Comparison of ENCODE assay signal across 9 cellular contexts in the genomic region with DNA sequence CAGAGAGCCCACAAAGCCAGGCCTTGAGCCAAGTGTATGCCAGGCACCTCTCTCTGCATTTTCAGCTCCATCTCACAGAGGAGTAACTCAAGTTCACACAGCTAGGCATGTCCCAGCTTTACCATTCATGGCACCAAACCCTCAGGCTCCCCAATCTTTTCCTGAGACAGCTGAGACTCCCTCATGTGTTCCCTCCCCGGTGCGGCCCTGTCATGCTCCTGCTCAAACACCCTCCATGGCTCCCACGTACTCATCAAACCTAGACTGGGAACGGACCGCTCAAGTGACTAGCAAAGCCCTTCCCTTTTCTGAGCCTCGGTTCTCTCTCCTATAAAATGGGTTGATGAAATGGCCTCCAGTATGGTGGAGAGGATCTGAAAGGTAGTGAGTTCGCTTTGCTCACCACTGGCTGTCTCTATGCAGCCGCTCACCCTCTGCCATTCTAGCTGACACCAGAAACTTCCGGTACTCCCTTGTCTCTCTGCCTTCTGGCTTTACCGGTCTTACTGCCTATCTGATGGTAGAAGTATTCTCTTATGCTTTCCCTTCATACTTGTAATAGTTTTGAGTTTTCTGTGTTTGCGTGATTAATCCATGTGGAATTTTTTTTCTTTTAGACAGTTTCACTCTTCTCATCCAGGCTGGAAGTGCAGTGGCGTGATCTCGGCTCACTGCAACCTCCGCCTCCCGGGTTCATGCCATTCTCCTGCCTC. TPM values are rescaled to one million over a fixed set of nuclear protein-coding genes. Genes with fewer than 3 reads are reported as not detected.
DNase-seq lines count a peak whose midpoint lies in the region; ATAC-seq lines count a peak whose summit lies in the region.
"Had no signal": no experiment of that assay in that cellular context is flagged by ENCODE, and none has a peak within 500 bp of the region (broad histone marks: within the 10 kb centered on the region; RNA-seq: fewer than 3 reads in every experiment).

No MANE protein-coding gene starts in this region.

- H3K36me3 Mint-ChIP-seq in activated T-helper 1 cell treated with anti-CD3 and anti-CD28 coated beads, Interleukin-12 subunit alpha, Interleukin-12 subunit beta, Interleukin-2, Interleukin-4 antibody, amounts not matched to agents 30 ng/mL and 10 ng/mL and 1 ng/mL, durations not matched to agents 14 hours and 24 hours and 36 hours (ENCODE audit: low read depth), result peaks cover 10% of the 10 kb centered on the region
- H3K36me3 Mint-ChIP-seq in stimulated activated naive B cell treated with anti-CD40 and anti-IgM and Interleukin-4, amounts not matched to agents 10 μg/mL and 1 μg/mL and 100 μg/mL, for 72 hours, result peaks cover 45 to 49% of the 10 kb centered on the region in 2 donors

- H3K27me3 Mint-ChIP-seq in activated T-helper 1 cell treated with anti-CD3 and anti-CD28 coated beads, Interleukin-12 subunit alpha, Interleukin-12 subunit beta, Interleukin-2, Interleukin-4 antibody, amounts not matched to agents 30 ng/mL and 10 ng/mL and 1 ng/mL, durations not matched to agents 14 hours and 24 hours and 36 hours (ENCODE audit: insufficient read depth), result no peaks in the 10 kb centered on the region
- no peaks in the 10 kb centered on the region for H3K27me3 Mint-ChIP-seq in stimulated activated naive B cell treated with anti-CD40 and anti-IgM and Interleukin-4, amounts not matched to agents 10 μg/mL and 1 μg/mL and 100 μg/mL, for 72 hours

- H3K9me3 Mint-ChIP-seq in activated T-helper 1 cell treated with anti-CD3 and anti-CD28 coated beads, Interleukin-12 subunit alpha, Interleukin-12 subunit beta, Interleukin-2, Interleukin-4 antibody, amounts not matched to agents 30 ng/mL and 10 ng/mL and 1 ng/mL, durations not matched to agents 14 hours and 24 hours and 36 hours, result no peaks in the 10 kb centered on the region
- peaks cover 0 to 2% of the 10 kb centered on the region in 2 donors for H3K9me3 Mint-ChIP-seq in stimulated activated naive B cell treated with anti-CD40 and anti-IgM and Interleukin-4, amounts not matched to agents 10 μg/mL and 1 μg/mL and 100 μg/mL, for 72 hours

- peak overlapping the region; percentile 10 for H3K27ac Mint-ChIP-seq in activated T-helper 1 cell treated with anti-CD3 and anti-CD28 coated beads, Interleukin-12 subunit alpha, Interleukin-12 subunit beta, Interleukin-2, Interleukin-4 antibody, amounts not matched to agents 30 ng/mL and 10 ng/mL and 1 ng/mL, durations not matched to agents 14 hours and 24 hours and 36 hours
- peak overlapping the region; percentile 62 for H3K27ac Mint-ChIP-seq in stimulated activated naive B cell treated with anti-CD40 and anti-IgM and Interleukin-4, amounts not matched to agents 10 μg/mL and 1 μg/mL and 100 μg/mL, for 72 hours

- no peak overlapping the region for H3K4me3 Mint-ChIP-seq in activated T-helper 1 cell treated with anti-CD3 and anti-CD28 coated beads, Interleukin-12 subunit alpha, Interleukin-12 subunit beta, Interleukin-2, Interleukin-4 antibody, amounts not matched to agents 30 ng/mL and 10 ng/mL and 1 ng/mL, durations not matched to agents 14 hours and 24 hours and 36 hours
- H3K4me3 Mint-ChIP-seq in stimulated activated naive B cell treated with anti-CD40 and anti-IgM and Interleukin-4, amounts not matched to agents 10 μg/mL and 1 μg/mL and 100 μg/mL, for 72 hours, result no peak overlapping the region

- H3K4me1 Mint-ChIP-seq in activated T-helper 1 cell treated with anti-CD3 and anti-CD28 coated beads, Interleukin-12 subunit alpha, Interleukin-12 subunit beta, Interleukin-2, Interleukin-4 antibody, amounts not matched to agents 30 ng/mL and 10 ng/mL and 1 ng/mL, durations not matched to agents 14 hours and 24 hours and 36 hours (ENCODE audit: low read depth), result peaks cover 20% of the 10 kb centered on the region
- peaks cover 27 to 79% of the 10 kb centered on the region in 2 donors for H3K4me1 Mint-ChIP-seq in stimulated activated naive B cell treated with anti-CD40 and anti-IgM and Interleukin-4, amounts not matched to agents 10 μg/mL and 1 μg/mL and 100 μg/mL, for 72 hours

- intact Hi-C loops in activated T-helper 1 cell treated with anti-CD3 and anti-CD28 coated beads, Interleukin-12 subunit alpha, Interleukin-12 subunit beta, Interleukin-2, Interleukin-4 antibody, amounts not matched to agents 30 ng/mL and 10 ng/mL and 1 ng/mL, durations not matched to agents 14 hours and 24 hours and 36 hours (cut with micrococcal nuclease), result no loop called here

- no peak for ATAC-seq in stimulated activated naive B cell treated with anti-CD40 and anti-IgM and Interleukin-4, amounts not matched to agents 10 μg/mL and 1 μg/mL and 100 μg/mL, for 72 hours (replicated peaks)
- no peak for ATAC-seq in GM18519 (IDR thresholded peaks at IDR 0.05; ENCODE audit: low FRiP score, unreplicated experiment)
- ATAC-seq in HG02798 (IDR thresholded peaks at IDR 0.05; ENCODE audit: poor library complexity, unreplicated experiment), result no peak

- DNase-seq in HCEC 1CT (peak; percentile 91), hepatic stellate cell (ENCODE audit: low spot score) (peak; percentile 87), NCI-H146 (lab: John Stamatoyannopoulos, UW) (no peak), epidermal melanocyte (ENCODE audit: insufficient read length, low spot score) (no peak)
- no peak for DNase-seq in activated T-helper 1 cell treated with anti-CD3 and anti-CD28 coated beads, Interleukin-12 subunit alpha, Interleukin-12 subunit beta, Interleukin-2, Interleukin-4 antibody, amounts not matched to agents 30 ng/mL and 10 ng/mL and 1 ng/mL, durations not matched to agents 14 hours and 24 hours and 36 hours (ENCODE audit: low spot score)
- no peak for DNase-seq in stimulated activated naive B cell treated with anti-CD40 and anti-IgM and Interleukin-4, amounts not matched to agents 10 μg/mL and 1 μg/mL and 100 μg/mL, for 72 hours
- DNase-seq: NCI-H1930 had no signal

RNA-seq across cellular contexts. Expression of a gene that starts 7.8 kb away (rescaled TPM):
- total RNA-seq in activated T-helper 1 cell treated with anti-CD3 and anti-CD28 coated beads, Interleukin-12 subunit alpha, Interleukin-12 subunit beta, Interleukin-2, Interleukin-4 antibody, amounts not matched to agents 30 ng/mL and 10 ng/mL and 1 ng/mL, durations not matched to agents 14 hours and 24 hours and 36 hours, result 92.9 and 94.4 TPM in 2 replicates

RNA-seq across cellular contexts. Expression of a gene that starts 30.5 kb away (rescaled TPM):
- not detected in 2 replicates for total RNA-seq in activated T-helper 1 cell treated with anti-CD3 and anti-CD28 coated beads, Interleukin-12 subunit alpha, Interleukin-12 subunit beta, Interleukin-2, Interleukin-4 antibody, amounts not matched to agents 30 ng/mL and 10 ng/mL and 1 ng/mL, durations not matched to agents 14 hours and 24 hours and 36 hours

RNA-seq across cellular contexts. Expression of a gene that starts 36.6 kb away (rescaled TPM):
- total RNA-seq in activated T-helper 1 cell treated with anti-CD3 and anti-CD28 coated beads, Interleukin-12 subunit alpha, Interleukin-12 subunit beta, Interleukin-2, Interleukin-4 antibody, amounts not matched to agents 30 ng/mL and 10 ng/mL and 1 ng/mL, durations not matched to agents 14 hours and 24 hours and 36 hours, result 536 and 558 TPM in 2 replicates

RNA-seq across cellular contexts. Expression of a gene that starts 48.8 kb away (rescaled TPM):
- total RNA-seq in activated T-helper 1 cell treated with anti-CD3 and anti-CD28 coated beads, Interleukin-12 subunit alpha, Interleukin-12 subunit beta, Interleukin-2, Interleukin-4 antibody, amounts not matched to agents 30 ng/mL and 10 ng/mL and 1 ng/mL, durations not matched to agents 14 hours and 24 hours and 36 hours, result 40.1 and 42.1 TPM in 2 replicates

RNA-seq across cellular contexts. Expression of a gene that starts 51.8 kb away (rescaled TPM):
- 91.1 and 91.8 TPM in 2 replicates for total RNA-seq in activated T-helper 1 cell treated with anti-CD3 and anti-CD28 coated beads, Interleukin-12 subunit alpha, Interleukin-12 subunit beta, Interleukin-2, Interleukin-4 antibody, amounts not matched to agents 30 ng/mL and 10 ng/mL and 1 ng/mL, durations not matched to agents 14 hours and 24 hours and 36 hours

Comparison
In these comparisons a context has a peak if more than half of its experiments do, and no peak if none do; other contexts are left out.
1. DNase-seq: peak in HCEC 1CT (single experiment) and hepatic stellate cell (single experiment); none in activated T-helper 1 cell treated with anti-CD3 and anti-CD28 coated beads, Interleukin-12 subunit alpha, Interleukin-12 subunit beta, Interleukin-2, Interleukin-4 antibody, amounts not matched to agents 30 ng/mL and 10 ng/mL and 1 ng/mL, durations not matched to agents 14 hours and 24 hours and 36 hours (single experiment), stimulated activated naive B cell treated with anti-CD40 and anti-IgM and Interleukin-4, amounts not matched to agents 10 μg/mL and 1 μg/mL and 100 μg/mL, for 72 hours (single experiment), NCI-H146 (single experiment) and epidermal melanocyte (single experiment).